In the genomic region with DNA sequence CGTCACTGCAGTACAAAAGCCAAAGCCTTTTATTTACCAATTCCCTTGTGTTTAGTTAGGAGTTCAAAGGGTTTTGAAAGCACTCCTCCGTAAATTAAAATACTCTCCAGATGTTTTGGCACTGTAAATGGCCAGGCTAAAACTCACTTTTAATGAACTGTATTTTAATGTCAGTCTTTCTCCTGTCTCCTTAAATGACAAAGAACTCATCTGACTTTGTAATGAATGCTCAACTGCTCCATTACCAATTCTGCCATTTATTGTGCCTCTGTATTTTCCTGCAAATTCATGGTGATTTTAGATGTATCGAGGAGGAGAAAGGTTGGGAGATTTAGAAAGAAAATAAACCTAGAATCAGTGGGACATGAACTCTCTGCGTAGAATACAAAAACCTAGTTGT, we compare ENCODE assay signal across 19 cellular contexts.
DNase-seq lines count a peak whose midpoint lies in the region; ATAC-seq and TF ChIP-seq lines count a peak whose summit lies in the region.
"Had no signal": no experiment of that assay in that cellular context is flagged by ENCODE, and none has a peak within 500 bp of the region (broad histone marks: within the 10 kb centered on the region; RNA-seq: fewer than 3 reads in every experiment).

No MANE protein-coding gene starts in this region.

- peaks cover 23% of the 10 kb centered on the region for H3K4me1 Mint-ChIP-seq in endothelial cell (ENCODE audit: unreplicated experiment)
- peaks cover 28% of the 10 kb centered on the region for H3K4me1 Mint-ChIP-seq in mesothelial cell of epicardium
- H3K4me1 Mint-ChIP-seq: IgD-negative memory B cell had no signal

- H3K4me1 ChIP-seq in HUES64 (ENCODE audit: insufficient read depth, low read length), result peaks cover 48% of the 10 kb centered on the region
- H3K4me1 ChIP-seq: BLaER1 treated with 17β-estradiol and CSF1 and Interleukin-3, amounts not matched to agents 10 nM and 100 nM; SJCRH30 had no signal

- no peak overlapping the region for H3K4me3 Mint-ChIP-seq in endothelial cell (ENCODE audit: unreplicated experiment)
- H3K4me3 Mint-ChIP-seq in mesothelial cell of epicardium, result no peak overlapping the region
- H3K4me3 Mint-ChIP-seq: CD8-positive, alpha-beta T cell; IgD-negative memory B cell had no signal

- no peak overlapping the region for H3K4me3 ChIP-seq in HUES64 (ENCODE audit: low read length)
- H3K4me3 ChIP-seq: BLaER1 treated with 17β-estradiol and CSF1 and Interleukin-3, amounts not matched to agents 10 nM and 100 nM; SJCRH30 had no signal

- peaks cover 20% of the 10 kb centered on the region for H3K9me3 ChIP-seq in HUES64 (ENCODE audit: insufficient read depth, low read depth, low read length)
- H3K9me3 ChIP-seq: SJCRH30 had no signal

- no peaks in the 10 kb centered on the region for H3K9me3 Mint-ChIP-seq in endothelial cell (ENCODE audit: unreplicated experiment)
- peaks cover 10% of the 10 kb centered on the region for H3K9me3 Mint-ChIP-seq in mesothelial cell of epicardium
- H3K9me3 Mint-ChIP-seq: CD8-positive, alpha-beta T cell had no signal

- intact Hi-C loops in left colon (cut with DNase I, micrococcal nuclease), result no loop called here

- peaks cover 6% of the 10 kb centered on the region; the same call in 1 of the 2 replicates for H3K36me3 ChIP-seq in HUES64 (ENCODE audit: insufficient read depth, low read length)
- H3K36me3 ChIP-seq: BLaER1 treated with 17β-estradiol and CSF1 and Interleukin-3, amounts not matched to agents 10 nM and 100 nM; SJCRH30 had no signal

- ATAC-seq in left colon (no peak), HG03039 (IDR thresholded peaks at IDR 0.05; ENCODE audit: unreplicated experiment) (no peak)
- ATAC-seq: CD8-positive, alpha-beta T cell; Panc1 had no signal

- no peaks in the 10 kb centered on the region for H3K27me3 ChIP-seq in HUES64 (ENCODE audit: insufficient read depth, low read length)
- H3K27me3 ChIP-seq: BLaER1 treated with 17β-estradiol and CSF1 and Interleukin-3, amounts not matched to agents 10 nM and 100 nM; SJCRH30 had no signal

- H3K27ac ChIP-seq in HUES64 (ENCODE audit: low read depth, low read length), result peak overlapping the region; percentile 84
- H3K27ac ChIP-seq: BLaER1 treated with 17β-estradiol and CSF1 and Interleukin-3, amounts not matched to agents 10 nM and 100 nM; SJCRH30 had no signal

- 28% methylated on average over 4 of the region's 4 CpGs for WGBS in HUES64

- H3K27ac Mint-ChIP-seq in endothelial cell (ENCODE audit: unreplicated experiment) (peak overlapping the region; percentile 48), mesothelial cell of epicardium (peak overlapping the region; percentile 65)
- H3K27ac Mint-ChIP-seq: CD8-positive, alpha-beta T cell; IgD-negative memory B cell had no signal

- TF ChIP-seq CTCF in endothelial cell (IDR thresholded peaks at IDR 0.05; ENCODE audit: unreplicated experiment), result no peak
- no peak for TF ChIP-seq CTCF in mesothelial cell of epicardium (IDR thresholded peaks at IDR 0.05; ENCODE audit: unreplicated experiment)

- H3K36me3 Mint-ChIP-seq in endothelial cell (ENCODE audit: low read depth, unreplicated experiment), result no peaks in the 10 kb centered on the region
- H3K36me3 Mint-ChIP-seq in mesothelial cell of epicardium, result peaks cover 7% of the 10 kb centered on the region
- H3K36me3 Mint-ChIP-seq: CD8-positive, alpha-beta T cell; IgD-negative memory B cell had no signal

- no peak for DNase-seq in endothelial cell (ENCODE audit: low spot score)
- no peak for DNase-seq in mesothelial cell of epicardium (ENCODE audit: low spot score in 2 of 2, unreplicated experiment in 2 of 2)
- no peak for DNase-seq in NCI-H1048 (lab: John Stamatoyannopoulos, UW)
- DNase-seq in left colon, result no peak
- no peak for DNase-seq in stimulated activated naive CD4-positive, alpha-beta T cell treated with Interleukin-2 at 50 U/mL for 16 hours (lab: John Stamatoyannopoulos, UW)
- DNase-seq: Calu3; CD8-positive, alpha-beta T cell; GOT3; Karpas-422; NCI-H1436 treated with DMSO at 0.1 percent for 48 hours; NCI-H2029; NCI-H2171; NCI-H526; SJCRH30 had no signal

- H3K9ac ChIP-seq in HUES64 (ENCODE audit: low read depth, low read length), result 0 out of 2 replicates have a peak overlapping the region, but pooled peaks have one; percentile 34
- H3K9ac ChIP-seq: BLaER1 treated with 17β-estradiol and CSF1 and Interleukin-3, amounts not matched to agents 10 nM and 100 nM had no signal

- H3K27me3 Mint-ChIP-seq in endothelial cell (ENCODE audit: unreplicated experiment) (no peaks in the 10 kb centered on the region), mesothelial cell of epicardium (ENCODE audit: low read depth) (no peaks in the 10 kb centered on the region)
- H3K27me3 Mint-ChIP-seq: IgD-negative memory B cell had no signal
